In genomic region chr6:17156112-17156921, GRCh38 we compare ENCODE assay signal across 8 cellular contexts. TPM values are rescaled to one million over a fixed set of nuclear protein-coding genes. Genes with fewer than 3 reads are reported as not detected.
DNase-seq lines count a peak whose midpoint lies in the region; ATAC-seq, FAIRE-seq and TF ChIP-seq lines count a peak whose summit lies in the region.

No MANE protein-coding gene starts in this region.

- FAIRE-seq in endothelial cell of umbilical vein (lab: Jason Lieb, UNC): peak; percentile 93

- no peaks in the 10 kb centered on the region for H3K9me1 ChIP-seq in endothelial cell of umbilical vein (replicated peaks; ENCODE audit: control insufficient read depth, extremely low read depth, insufficient read depth, low read length)

- TF ChIP-seq POLR2A in endothelial cell of umbilical vein (IDR thresholded peaks at IDR 0.05; ENCODE audit: low read depth, low read length): no peak

- ATAC-seq in activated CD8-positive, alpha-beta memory T cell treated with anti-CD3 and anti-CD28 coated beads, Interleukin-2, amount 10 ng/mL, durations not matched to agents 7 days and 5 days: peak; percentile 49
- ATAC-seq in naive B cell (ENCODE audit: low read depth in 2 of 2) (no peak), HG02973 (IDR thresholded peaks at IDR 0.05; ENCODE audit: unreplicated experiment) (no peak)

- TF ChIP-seq CTCF in endothelial cell of umbilical vein (IDR thresholded peaks at IDR 0.05; ENCODE audit: extremely low read depth in 1 of 2, insufficient read depth in 1 of 2, low read depth in 1 of 2, low read length in 2 of 2): peak; percentile 47 to 60

- H3K4me3 Mint-ChIP-seq in activated CD8-positive, alpha-beta memory T cell treated with anti-CD3 and anti-CD28 coated beads, Interleukin-2, amount 10 ng/mL, durations not matched to agents 7 days and 5 days: no peak overlapping the region
- no peak overlapping the region for H3K4me3 Mint-ChIP-seq in naive B cell

- H3K27ac Mint-ChIP-seq in activated CD8-positive, alpha-beta memory T cell treated with anti-CD3 and anti-CD28 coated beads, Interleukin-2, amount 10 ng/mL, durations not matched to agents 7 days and 5 days: no peak overlapping the region
- no peak overlapping the region for H3K27ac Mint-ChIP-seq in naive B cell

- H3K4me2 ChIP-seq in endothelial cell of umbilical vein (ENCODE audit: insufficient read depth, low read length): no peak overlapping the region

- no TSS peak for BruUV-seq in endothelial cell of umbilical vein (replicated peaks; lab: Mats Ljungman, UMichigan)

- no peak overlapping the region for H3K9ac ChIP-seq in endothelial cell of umbilical vein (replicated peaks; ENCODE audit: extremely low read depth, insufficient read depth, low read length)

- no peaks in the 10 kb centered on the region for H3K4me1 ChIP-seq in endothelial cell of umbilical vein (ENCODE audit: control insufficient read depth, extremely low read depth, insufficient read depth, low read length)

- no peaks in the 10 kb centered on the region for H3K79me2 ChIP-seq in endothelial cell of umbilical vein (ENCODE audit: control insufficient read depth, insufficient read depth, low read length)

- POLR2A ChIA-PET in endothelial cell of umbilical vein (lab: Charles Lee): no interaction called here

- H3K4me1 Mint-ChIP-seq in activated CD8-positive, alpha-beta memory T cell treated with anti-CD3 and anti-CD28 coated beads, Interleukin-2, amount 10 ng/mL, durations not matched to agents 7 days and 5 days: no peaks in the 10 kb centered on the region
- H3K4me1 Mint-ChIP-seq in naive B cell: no peaks in the 10 kb centered on the region

- CTCF ChIA-PET in activated CD8-positive, alpha-beta memory T cell treated with anti-CD3 and anti-CD28 coated beads, Interleukin-2, amount 10 ng/mL, durations not matched to agents 7 days and 5 days (lab: Charles Lee): interaction anchor here (0.6 to 2.3 kb wide), 5 partner anchors 11 to 430 kb away, joined by 3 to 9 read pairs (median 4); no protein-coding TSS in a partner anchor
- CTCF ChIA-PET in endothelial cell of umbilical vein (lab: Charles Lee): interaction anchor here (1.7 to 7.2 kb wide), 2 partner anchors 428 to 648 kb away, joined by 14 to 45 read pairs; no protein-coding TSS in a partner anchor

- no peaks in the 10 kb centered on the region for H3K36me3 Mint-ChIP-seq in activated CD8-positive, alpha-beta memory T cell treated with anti-CD3 and anti-CD28 coated beads, Interleukin-2, amount 10 ng/mL, durations not matched to agents 7 days and 5 days
- peaks cover 0 to 7% of the 10 kb centered on the region in 2 donors for H3K36me3 Mint-ChIP-seq in naive B cell

- no peak overlapping the region for H2AFZ ChIP-seq in endothelial cell of umbilical vein (ENCODE audit: low read depth, low read length)

- H3K9me3 ChIP-seq in endothelial cell of umbilical vein (replicated peaks; ENCODE audit: control insufficient read depth, insufficient read depth, low read length): no peaks in the 10 kb centered on the region

- dilution Hi-C loops in endothelial cell of umbilical vein (cut with MboI; ENCODE audit: extremely low pct_ligation_motif_present, low sequenced_read_pairs): no loop called here

- H3K9me3 Mint-ChIP-seq in activated CD8-positive, alpha-beta memory T cell treated with anti-CD3 and anti-CD28 coated beads, Interleukin-2, amount 10 ng/mL, durations not matched to agents 7 days and 5 days (ENCODE audit: low read depth): peaks cover 4% of the 10 kb centered on the region
- peaks cover 5 to 19% (median 12%) of the 10 kb centered on the region in 7 donors for H3K9me3 Mint-ChIP-seq in naive B cell

- H3K36me3 ChIP-seq in endothelial cell of umbilical vein (ENCODE audit: control insufficient read depth in 2 of 2, extremely low read depth in 1 of 2, insufficient read depth in 2 of 2, low read length in 2 of 2): no peaks in the 10 kb centered on the region

- intact Hi-C loops in endothelial cell of umbilical vein (cut with micrococcal nuclease): loop anchor here (1.0 to 5.0 kb wide), 6 partner anchors 122 to 966 kb away; partner anchors contain the start of gene NHLRC1

- no peak overlapping the region for H3K27ac ChIP-seq in endothelial cell of umbilical vein (ENCODE audit: insufficient read depth, low read depth, low read length)

- no peak overlapping the region for H3K4me3 ChIP-seq in endothelial cell of umbilical vein (replicated peaks in 1 of 3; ENCODE audit: insufficient read depth in 1 of 3, low read depth in 1 of 3, low read length in 3 of 3)

- H3K27me3 ChIP-seq in endothelial cell of umbilical vein (ENCODE audit: control insufficient read depth in 2 of 2, insufficient read depth in 2 of 2, low read length in 2 of 2): peaks cover 3 to 13% of the 10 kb centered on the region in 2 experiments

- no peaks in the 10 kb centered on the region for H4K20me1 ChIP-seq in endothelial cell of umbilical vein (replicated peaks; ENCODE audit: control insufficient read depth, extremely low read depth, insufficient read depth, low read length)

- peaks cover 15% of the 10 kb centered on the region for H3K27me3 Mint-ChIP-seq in activated CD8-positive, alpha-beta memory T cell treated with anti-CD3 and anti-CD28 coated beads, Interleukin-2, amount 10 ng/mL, durations not matched to agents 7 days and 5 days
- H3K27me3 Mint-ChIP-seq in naive B cell: peaks cover 4 to 10% (median 10%) of the 10 kb centered on the region in 3 donors

- DNase-seq in EH (ENCODE audit: low read depth) (peak; percentile 83), HT-29 (ENCODE audit: low spot score) (peak; percentile 84), NOMO-1 treated with dmso at 0.1 percent for 144 hours (lab: John Stamatoyannopoulos, UW; ENCODE audit: unreplicated experiment) (peak; percentile 6), endothelial cell of umbilical vein (ENCODE audit: low read depth, low spot score) (peak; percentile 82), naive B cell (peak; percentile 44)
- peak; percentile 60 for DNase-seq in activated CD8-positive, alpha-beta memory T cell treated with anti-CD3 and anti-CD28 coated beads, Interleukin-2, amount 10 ng/mL, durations not matched to agents 7 days and 5 days
- peak; percentile 14 for DNase-seq in stimulated activated naive CD4-positive, alpha-beta T cell treated with Interleukin-2 at 50 U/mL for 16 hours (lab: John Stamatoyannopoulos, UW)

TF ChIP-seq in endothelial cell of umbilical vein, 7 proteins besides CTCF, POLR2A, EP300 and RAD21:
- TF ChIP-seq POLR2AphosphoS5 (IDR thresholded peaks at IDR 0.05; ENCODE audit: insufficient read depth, low read depth, low read length) (no peak), MYC (IDR thresholded peaks at IDR 0.05; ENCODE audit: low read depth, low read length) (no peak), FOS (IDR thresholded peaks at IDR 0.05; ENCODE audit: borderline replicate concordance, insufficient read depth, low read length) (no peak), GATA2 (IDR thresholded peaks at IDR 0.05; ENCODE audit: insufficient read depth, insufficient read length, low read depth, low read length) (no peak), MAX (IDR thresholded peaks at IDR 0.05; ENCODE audit: insufficient read depth, insufficient read length) (no peak), JUN (IDR thresholded peaks at IDR 0.05; ENCODE audit: borderline replicate concordance, insufficient read depth, insufficient read length, low read depth) (no peak), EZH2 (IDR thresholded peaks at IDR 0.05; ENCODE audit: borderline replicate concordance, low read depth, low read length, severe bottlenecking) (no peak)

RNA-seq across cellular contexts. Expression of gene STMND1, which starts 54.5 kb away (rescaled TPM):
- not detected in 2 replicates for total RNA-seq in HT-29 (2014; rRNA removed; shearing (Covaris generic))
- not detected for total RNA-seq in activated CD8-positive, alpha-beta memory T cell treated with anti-CD3 and anti-CD28 coated beads, Interleukin-2, amount 10 ng/mL, durations not matched to agents 7 days and 5 days
- total RNA-seq in endothelial cell of umbilical vein: not detected in 2 replicates
- polyA plus RNA-seq in endothelial cell of umbilical vein (not detected in 2 replicates), naive B cell (ENCODE audit: low read depth in 6 of 6) (not detected)
- not detected in 2 replicates for polyA plus RNA-seq in endothelial cell of umbilical vein (2011; cell fraction: cytosol; rRNA removed)
- not detected in 2 replicates for polyA plus RNA-seq in endothelial cell of umbilical vein (2011; cell fraction: nucleus; rRNA removed)
- polyA plus RNA-seq in endothelial cell of umbilical vein (2012): not detected in 2 replicates
- polyA minus RNA-seq in endothelial cell of umbilical vein: not detected in 2 replicates
- not detected for polyA minus RNA-seq in endothelial cell of umbilical vein (2011; cell fraction: cytosol; rRNA and poly(A)+ RNA removed)
- polyA minus RNA-seq in endothelial cell of umbilical vein (2011; cell fraction: nucleus; rRNA and poly(A)+ RNA removed): not detected in 2 replicates

Comparison
In these comparisons a context has a peak if more than half of its experiments do, and no peak if none do; other contexts are left out.
1. DNase-seq: peak in every context shown above with its lines; median percentile 84 in HT-29; 83 in EH; 82 in endothelial cell of umbilical vein; 60 in activated CD8-positive, alpha-beta memory T cell treated with anti-CD3 and anti-CD28 coated beads, Interleukin-2, amount 10 ng/mL, durations not matched to agents 7 days and 5 days; 44 in naive B cell; 14 in stimulated activated naive CD4-positive, alpha-beta T cell treated with Interleukin-2 at 50 U/mL for 16 hours; 6 in NOMO-1 treated with dmso at 0.1 percent for 144 hours.